8 cellular contexts compared by ENCODE assay signal in the genomic region with DNA sequence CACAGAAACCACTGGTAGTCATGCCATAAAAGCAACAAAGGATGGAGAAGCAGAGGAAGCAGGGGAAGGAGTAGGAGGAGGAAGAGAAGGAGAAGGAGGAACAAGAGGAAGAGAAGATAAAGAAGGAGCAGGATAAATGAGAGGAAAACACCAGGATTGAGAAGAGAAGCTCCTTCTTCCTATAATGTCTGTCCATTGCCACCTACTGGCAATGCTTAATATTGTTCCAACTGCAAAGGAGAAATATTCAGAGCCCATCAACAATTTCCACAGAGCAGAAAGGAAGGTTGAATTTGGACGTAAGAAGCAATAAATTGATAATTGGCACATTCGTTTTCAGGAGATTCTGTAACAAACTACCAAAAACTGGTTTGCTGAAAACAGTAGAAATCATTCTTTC.
DNase-seq lines count a peak whose midpoint lies in the region; ATAC-seq lines count a peak whose summit lies in the region.

No MANE protein-coding gene starts in this region.

- H3K27ac Mint-ChIP-seq in stimulated activated naive B cell treated with anti-CD40 and anti-IgM and Interleukin-4, amounts not matched to agents 10 μg/mL and 1 μg/mL and 100 μg/mL, for 72 hours = no peak overlapping the region

- H3K36me3 Mint-ChIP-seq in stimulated activated naive B cell treated with anti-CD40 and anti-IgM and Interleukin-4, amounts not matched to agents 10 μg/mL and 1 μg/mL and 100 μg/mL, for 72 hours = no peaks in the 10 kb centered on the region

- peaks cover 0 to 2% of the 10 kb centered on the region in 2 donors for H3K9me3 Mint-ChIP-seq in stimulated activated naive B cell treated with anti-CD40 and anti-IgM and Interleukin-4, amounts not matched to agents 10 μg/mL and 1 μg/mL and 100 μg/mL, for 72 hours

- H3K27me3 Mint-ChIP-seq in stimulated activated naive B cell treated with anti-CD40 and anti-IgM and Interleukin-4, amounts not matched to agents 10 μg/mL and 1 μg/mL and 100 μg/mL, for 72 hours = no peaks in the 10 kb centered on the region

- ATAC-seq in HG03565 (IDR thresholded peaks at IDR 0.05; ENCODE audit: unreplicated experiment) = peak; percentile 51
- ATAC-seq in stimulated activated naive B cell treated with anti-CD40 and anti-IgM and Interleukin-4, amounts not matched to agents 10 μg/mL and 1 μg/mL and 100 μg/mL, for 72 hours (replicated peaks) = no peak
- no peak for ATAC-seq in HG03159 (IDR thresholded peaks at IDR 0.05; ENCODE audit: unreplicated experiment)

- H3K4me3 Mint-ChIP-seq in stimulated activated naive B cell treated with anti-CD40 and anti-IgM and Interleukin-4, amounts not matched to agents 10 μg/mL and 1 μg/mL and 100 μg/mL, for 72 hours = no peak overlapping the region

- H3K4me1 Mint-ChIP-seq in stimulated activated naive B cell treated with anti-CD40 and anti-IgM and Interleukin-4, amounts not matched to agents 10 μg/mL and 1 μg/mL and 100 μg/mL, for 72 hours = no peaks in the 10 kb centered on the region

- DNase-seq in D341Med (ENCODE audit: low spot score) = peak; percentile 18
- DNase-seq in SK-N-DZ (ENCODE audit: low spot score) = peak; percentile 54
- DNase-seq in iPS-NIHi7 (ENCODE audit: extremely low spot score) = peak; percentile 36
- DNase-seq in OCI-M2 (lab: John Stamatoyannopoulos, UW; ENCODE audit: unreplicated experiment) = no peak
- no peak for DNase-seq in stimulated activated naive B cell treated with anti-CD40 and anti-IgM and Interleukin-4, amounts not matched to agents 10 μg/mL and 1 μg/mL and 100 μg/mL, for 72 hours
- no peak for DNase-seq in NCI-H2107 treated with DMSO at 0.1 percent for 48 hours (lab: John Stamatoyannopoulos, UW; ENCODE audit: unreplicated experiment)

Comparison
In these comparisons a context has a peak if more than half of its experiments do, and no peak if none do; other contexts are left out.
1. DNase-seq: peak in D341Med (single experiment), SK-N-DZ (single experiment) and iPS-NIHi7 (single experiment); none in OCI-M2 (single experiment), stimulated activated naive B cell treated with anti-CD40 and anti-IgM and Interleukin-4, amounts not matched to agents 10 μg/mL and 1 μg/mL and 100 μg/mL, for 72 hours (single experiment) and NCI-H2107 treated with DMSO at 0.1 percent for 48 hours (single experiment).